Comparison of ENCODE assay signal across 8 cellular contexts in the genomic region with DNA sequence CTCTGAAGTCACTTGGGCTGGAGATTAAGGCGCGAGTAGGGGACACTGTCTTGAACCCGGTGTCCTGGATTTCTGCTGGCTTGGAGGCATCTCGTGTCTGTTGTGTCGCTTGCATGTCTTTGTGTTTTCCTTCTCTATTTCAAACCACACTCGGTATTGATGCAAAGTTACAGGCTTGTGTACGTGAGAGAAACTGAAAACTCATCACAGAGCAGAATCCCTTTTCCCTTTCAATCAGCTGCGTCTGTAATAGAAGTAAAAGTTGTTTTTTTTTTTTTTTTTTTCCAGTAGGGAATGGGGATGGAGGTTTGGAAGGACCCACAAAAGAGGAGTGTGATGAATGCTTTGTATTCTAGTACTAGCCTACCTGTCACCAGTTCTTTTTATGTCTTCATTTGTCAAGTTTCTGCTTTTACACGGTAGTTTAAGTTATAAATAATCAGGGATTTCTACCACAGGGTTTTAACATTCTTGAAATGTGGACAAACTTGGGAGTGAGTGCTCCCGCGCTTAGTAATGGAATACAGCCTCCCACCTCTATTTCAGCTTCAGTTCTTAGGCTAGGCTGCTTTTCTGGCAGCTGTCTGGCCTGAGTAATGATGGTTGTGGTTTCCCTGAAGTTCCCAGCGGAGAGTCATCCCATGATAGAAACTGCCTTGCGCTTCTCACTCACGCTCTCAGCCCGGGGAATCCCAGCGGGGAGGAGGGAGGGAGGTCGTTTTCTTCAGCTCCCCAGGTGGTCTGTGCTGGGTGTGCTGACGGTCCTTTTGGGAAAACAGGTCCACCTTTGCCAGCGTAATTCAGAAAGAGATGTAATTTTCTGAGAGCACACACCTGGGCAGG. TPM values are rescaled to one million over a fixed set of nuclear protein-coding genes. Genes with fewer than 3 reads are reported as not detected.
DNase-seq lines count a peak whose midpoint lies in the region; ATAC-seq and TF ChIP-seq lines count a peak whose summit lies in the region.

No MANE protein-coding gene starts in this region.

- H3K36me3 Mint-ChIP-seq in WTC11: 0 out of 2 replicates have a peak, but pooled peaks cover 3% of the 10 kb centered on the region

- H3K27me3 Mint-ChIP-seq in WTC11 (ENCODE audit: low read depth): peaks cover 6% of the 10 kb centered on the region

- H3K9me3 ChIP-seq in HUES64 (ENCODE audit: insufficient read depth, low read depth, low read length) (no peaks in the 10 kb centered on the region), mucosa of rectum (ENCODE audit: control insufficient read depth in 2 of 2, low read length in 2 of 2) (no peaks in the 10 kb centered on the region), thoracic aorta (no peaks in the 10 kb centered on the region)

- peak overlapping the region; percentile 77 for H3K4me3 Mint-ChIP-seq in WTC11

- H3K4me3 ChIP-seq in HUES64 (ENCODE audit: low read length) (peak overlapping the region; percentile 66), mucosa of rectum (ENCODE audit: low read length in 2 of 2) (peak overlapping the region; percentile 62 to 72), thoracic aorta (peak overlapping the region; percentile 83)

- peaks cover 74% of the 10 kb centered on the region for H3K4me1 Mint-ChIP-seq in WTC11

- H3K27ac Mint-ChIP-seq in WTC11: peak overlapping the region; percentile 75

- CTCF ChIA-PET in WTC11 (lab: Charles Lee): interaction anchor here (0.6 to 5.1 kb wide), 5 partner anchors 11 to 57 kb away, joined by 3 to 22 read pairs (median 4); no protein-coding TSS in a partner anchor

- H3K9me3 Mint-ChIP-seq in WTC11: peaks cover 3% of the 10 kb centered on the region; the same call in 1 of the 2 replicates

- DNase-seq in NCI-H187 treated with DMSO at 0.1 percent for 48 hours (lab: John Stamatoyannopoulos, UW): peak; percentile 5
- DNase-seq in NCI-H187 (lab: John Stamatoyannopoulos, UW): no peak
- peak; percentile 63 for DNase-seq in WTC11 (ENCODE audit: low spot score)
- DNase-seq in epithelial cell of prostate (ENCODE audit: low read depth, low spot score): peak; percentile 95
- peak; percentile 57 for DNase-seq in thoracic aorta (ENCODE audit: low spot score)

- H3K9ac ChIP-seq in HUES64 (ENCODE audit: low read depth, low read length): peak overlapping the region; percentile 53; the same call in 1 of the 2 replicates
- peak overlapping the region in 1 of 2 donors; percentile 16 for H3K9ac ChIP-seq in mucosa of rectum (ENCODE audit: low read depth in 1 of 2, low read length in 2 of 2)

- H3K27me3 ChIP-seq in HUES64 (ENCODE audit: insufficient read depth, low read length): peaks cover 37% of the 10 kb centered on the region
- H3K27me3 ChIP-seq in mucosa of rectum (ENCODE audit: control insufficient read depth in 2 of 2, insufficient read depth in 2 of 2, low read length in 2 of 2): no peaks in the 10 kb centered on the region
- H3K27me3 ChIP-seq in thoracic aorta (replicated peaks; ENCODE audit: insufficient read depth): no peaks in the 10 kb centered on the region

- POLR2A ChIA-PET in WTC11 (lab: Charles Lee): interaction anchor here (1.2 to 2.2 kb wide), 2 partner anchors 15 to 53 kb away, joined by 3 to 7 read pairs; no protein-coding TSS in a partner anchor

- WGBS in HUES64: 5% methylated on average over 16 of the region's 19 CpGs

- TF ChIP-seq CTCF in WTC11 (IDR thresholded peaks at IDR 0.05) (no peak), thoracic aorta (IDR thresholded peaks at IDR 0.05) (no peak)

- no peaks in the 10 kb centered on the region for H3K36me3 ChIP-seq in HUES64 (ENCODE audit: insufficient read depth, low read length)
- no peaks in the 10 kb centered on the region for H3K36me3 ChIP-seq in mucosa of rectum (ENCODE audit: control insufficient read depth in 2 of 2, insufficient read depth in 2 of 2, low read length in 2 of 2)
- H3K36me3 ChIP-seq in thoracic aorta: no peaks in the 10 kb centered on the region

- peaks cover 59% of the 10 kb centered on the region for H3K4me1 ChIP-seq in HUES64 (ENCODE audit: insufficient read depth, low read length)
- peaks cover 3 to 23% of the 10 kb centered on the region in 2 donors for H3K4me1 ChIP-seq in mucosa of rectum (ENCODE audit: control insufficient read depth in 2 of 2, insufficient read depth in 2 of 2, low read length in 2 of 2)
- peaks cover 21 to 61% of the 10 kb centered on the region in 2 donors for H3K4me1 ChIP-seq in thoracic aorta (ENCODE audit: control insufficient read depth in 1 of 2, low read depth in 2 of 2)

- H3K27ac ChIP-seq in HUES64 (ENCODE audit: low read depth, low read length): no peak overlapping the region
- peak overlapping the region; percentile 95 for H3K27ac ChIP-seq in epithelial cell of prostate
- peak overlapping the region in 1 of 2 donors; percentile 5 for H3K27ac ChIP-seq in mucosa of rectum (ENCODE audit: low read depth in 2 of 2, low read length in 2 of 2)
- peak overlapping the region; percentile 68 to 82 for H3K27ac ChIP-seq in thoracic aorta

- peak; percentile 57 for ATAC-seq in GM21723 (IDR thresholded peaks at IDR 0.05; ENCODE audit: unreplicated experiment)
- ATAC-seq in WTC11: peak; percentile 40
- peak; percentile 38 for ATAC-seq in thoracic aorta (ENCODE audit: insufficient number of reproducible peaks, low FRiP score, low read depth)

TF ChIP-seq in WTC11, 78 proteins besides CTCF, POLR2A, EP300 and RAD21:
- no peak for TF ChIP-seq FOXP1 (CRISPR knock-in tag; IDR thresholded peaks at IDR 0.05; ENCODE audit: borderline replicate concordance)
- no peak for TF ChIP-seq ELF4 (CRISPR knock-in tag; IDR thresholded peaks at IDR 0.05; ENCODE audit: low read depth)
- no peak for TF ChIP-seq NFE2L1 (CRISPR knock-in tag; IDR thresholded peaks at IDR 0.05)

RNA-seq across cellular contexts. Expression of gene TJP2, which starts 0.8 kb away (rescaled TPM):
- polyA plus RNA-seq in HUES64 (2013, experiment 1 of 2): 91.9 TPM
- 92.8 TPM for polyA plus RNA-seq in HUES64 (2013, experiment 2 of 2)
- total RNA-seq in WTC11 (2021) (155 to 159 TPM (median 156 TPM) in 3 replicates), thoracic aorta (100 to 1,000 TPM; 207 to 226 TPM)

Comparison
In these comparisons a context has a peak if more than half of its experiments do, and no peak if none do; other contexts are left out.
1. DNase-seq: peak in NCI-H187 treated with DMSO at 0.1 percent for 48 hours (single experiment), WTC11 (single experiment), epithelial cell of prostate (single experiment) and thoracic aorta (single experiment); none in NCI-H187 (0 of 2).
2. Peak in every context shown above with its lines, with median percentiles within 50 percentile points of each other: ATAC-seq and H3K4me3 ChIP-seq.